In the genomic region with DNA sequence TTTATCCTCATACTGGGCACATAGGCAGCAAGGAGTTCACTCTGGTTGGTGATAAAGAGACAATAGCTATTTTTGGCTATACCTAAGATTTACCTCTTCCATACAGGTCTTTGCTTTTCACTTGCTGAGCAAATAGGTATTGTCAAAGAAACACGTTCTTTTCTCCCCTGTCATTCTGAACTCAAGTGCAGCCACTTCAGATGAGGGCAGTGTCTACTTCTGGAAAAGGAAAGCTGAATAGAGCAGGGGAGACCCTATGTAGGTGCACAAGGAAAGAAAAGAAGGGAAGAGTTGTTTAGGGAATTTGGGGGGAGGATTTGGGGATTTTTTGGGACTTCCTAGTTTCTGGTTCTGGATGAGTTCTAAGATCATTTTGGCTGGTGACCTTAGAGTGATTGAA, we compare ENCODE assay signal across 19 cellular contexts.
"Had no signal": no experiment of that assay in that cellular context is flagged by ENCODE, and none has a peak within 500 bp of the region (broad histone marks: within the 10 kb centered on the region; RNA-seq: fewer than 3 reads in every experiment).

No MANE protein-coding gene starts in this region.

- DNase-seq: activated CD4-positive, alpha-beta T cell treated with anti-CD3 and anti-CD28 coated beads for 4 hours; activated CD4-positive, alpha-beta T cell treated with anti-CD3 and anti-CD28 coated beads, Interleukin-2, amount 50 U/mL, for 48 hours; activated effector memory CD4-positive, alpha-beta T cell treated with anti-CD3 and anti-CD28 coated beads, Interleukin-2, amount 50 U/mL, for 16 hours; activated naive CD4-positive, alpha-beta T cell treated with anti-CD3 and anti-CD28 coated beads for 36 hours; activated T-cell treated with anti-CD3 and anti-CD28 coated beads, Interleukin-2, amount 50 U/mL, for 4 hours; amygdala; KBM-7; NCI-H1092 treated with DMSO at 0.1 percent for 48 hours; NCI-H1436 treated with DMSO at 0.1 percent for 48 hours; NCI-H187 treated with DMSO at 0.1 percent for 48 hours; NCI-H2081 treated with DMSO at 0.1 percent for 48 hours; NCI-H2171 treated with DMSO at 0.1 percent for 48 hours; NCI-H226; NCI-H510A treated with DMSO at 0.1 percent for 48 hours; NCI-H69; PC-3; SHP77 had no signal

- H3K27ac ChIP-seq: cardiac muscle cell had no signal

- ATAC-seq: activated CD4-positive, CD25-positive, alpha-beta regulatory T cell treated with anti-CD3 and anti-CD28 coated beads, Interleukin-2, amount 50 U/mL, for 24 hours; activated T-cell treated with anti-CD3 and anti-CD28 coated beads, Interleukin-2, amount 50 U/mL, for 4 hours; PC-3 had no signal

- H3K4me3 ChIP-seq: cardiac muscle cell had no signal

- H3K36me3 ChIP-seq: cardiac muscle cell had no signal

- H3K27me3 ChIP-seq: cardiac muscle cell had no signal
